In genomic region chr2:158889135-158889853, GRCh38 we compare ENCODE assay signal across 19 cellular contexts.
DNase-seq lines count a peak whose midpoint lies in the region; ATAC-seq, FAIRE-seq and TF ChIP-seq lines count a peak whose summit lies in the region.
"Had no signal": no experiment of that assay in that cellular context is flagged by ENCODE, and none has a peak within 500 bp of the region (broad histone marks: within the 10 kb centered on the region; RNA-seq: fewer than 3 reads in every experiment).

No MANE protein-coding gene starts in this region.

- no peak overlapping the region for H3K4me3 ChIP-seq in astrocyte (ENCODE audit: insufficient read depth, low read depth, low read length)
- H3K4me3 ChIP-seq: Peyer's patch had no signal

- H3K79me2 ChIP-seq in astrocyte (ENCODE audit: insufficient read depth, low read length) = no peaks in the 10 kb centered on the region

- no peak for TF ChIP-seq CTCF in astrocyte (IDR thresholded peaks at IDR 0.05; ENCODE audit: insufficient read depth, low read depth, low read length)
- no peak for TF ChIP-seq CTCF in omental fat pad (IDR thresholded peaks at IDR 0.05)

- no peaks in the 10 kb centered on the region for H3K36me3 ChIP-seq in astrocyte (ENCODE audit: insufficient read depth, low read length)
- H3K36me3 ChIP-seq: Peyer's patch had no signal

- no peaks in the 10 kb centered on the region for H3K4me1 Mint-ChIP-seq in activated naive CD8-positive, alpha-beta T cell treated with anti-CD3 and anti-CD28 coated beads, Interleukin-2, amount 50 U/mL, for 24 hours
- peaks cover 8% of the 10 kb centered on the region for H3K4me1 Mint-ChIP-seq in activated naive CD8-positive, alpha-beta T cell treated with anti-CD3 and anti-CD28 coated beads for 36 hours
- peaks cover 12% of the 10 kb centered on the region for H3K4me1 Mint-ChIP-seq in astrocyte (ENCODE audit: low read depth, unreplicated experiment)
- H3K4me1 Mint-ChIP-seq: B cell had no signal

- no peak overlapping the region for H3K4me3 Mint-ChIP-seq in activated naive CD8-positive, alpha-beta T cell treated with anti-CD3 and anti-CD28 coated beads, Interleukin-2, amount 50 U/mL, for 24 hours
- no peak overlapping the region for H3K4me3 Mint-ChIP-seq in activated naive CD8-positive, alpha-beta T cell treated with anti-CD3 and anti-CD28 coated beads for 36 hours
- no peak overlapping the region for H3K4me3 Mint-ChIP-seq in astrocyte (ENCODE audit: unreplicated experiment)
- H3K4me3 Mint-ChIP-seq: B cell; CD8-positive, alpha-beta T cell had no signal

- no peaks in the 10 kb centered on the region for H3K27me3 Mint-ChIP-seq in activated naive CD8-positive, alpha-beta T cell treated with anti-CD3 and anti-CD28 coated beads, Interleukin-2, amount 50 U/mL, for 24 hours
- H3K27me3 Mint-ChIP-seq in activated naive CD8-positive, alpha-beta T cell treated with anti-CD3 and anti-CD28 coated beads for 36 hours = no peaks in the 10 kb centered on the region
- peaks cover 2% of the 10 kb centered on the region for H3K27me3 Mint-ChIP-seq in astrocyte (ENCODE audit: low read depth, unreplicated experiment)

- peak overlapping the region; percentile 44 for H3K27ac ChIP-seq in astrocyte (ENCODE audit: low read depth, low read length)
- H3K27ac ChIP-seq: Peyer's patch had no signal

- ATAC-seq in activated naive CD8-positive, alpha-beta T cell treated with anti-CD3 and anti-CD28 coated beads, Interleukin-2, amount 50 U/mL, for 24 hours = peak; percentile 45
- ATAC-seq in omental fat pad (ENCODE audit: low FRiP score) = no peak
- ATAC-seq: CD8-positive, alpha-beta T cell had no signal

- H2AFZ ChIP-seq in astrocyte (ENCODE audit: low read depth, low read length) = no peak overlapping the region

- no peak overlapping the region for H3K27ac Mint-ChIP-seq in activated naive CD8-positive, alpha-beta T cell treated with anti-CD3 and anti-CD28 coated beads, Interleukin-2, amount 50 U/mL, for 24 hours
- no peak overlapping the region for H3K27ac Mint-ChIP-seq in activated naive CD8-positive, alpha-beta T cell treated with anti-CD3 and anti-CD28 coated beads for 36 hours
- H3K27ac Mint-ChIP-seq in astrocyte (ENCODE audit: unreplicated experiment) = no peak overlapping the region
- H3K27ac Mint-ChIP-seq: B cell; CD8-positive, alpha-beta T cell had no signal

- H3K27me3 ChIP-seq in astrocyte (ENCODE audit: insufficient read depth, low read length) = no peaks in the 10 kb centered on the region
- H3K27me3 ChIP-seq: Peyer's patch had no signal

- H3K9me3 Mint-ChIP-seq in activated naive CD8-positive, alpha-beta T cell treated with anti-CD3 and anti-CD28 coated beads, Interleukin-2, amount 50 U/mL, for 24 hours = no peaks in the 10 kb centered on the region
- no peaks in the 10 kb centered on the region for H3K9me3 Mint-ChIP-seq in activated naive CD8-positive, alpha-beta T cell treated with anti-CD3 and anti-CD28 coated beads for 36 hours
- no peaks in the 10 kb centered on the region for H3K9me3 Mint-ChIP-seq in astrocyte (ENCODE audit: unreplicated experiment)
- H3K9me3 Mint-ChIP-seq: CD8-positive, alpha-beta T cell had no signal

- peak overlapping the region; percentile 51 for H3K4me2 ChIP-seq in astrocyte (ENCODE audit: low read length)

- no peak for FAIRE-seq in astrocyte (lab: Jason Lieb, UNC)
- FAIRE-seq: D721Med, H54 had no signal

- peaks cover 25% of the 10 kb centered on the region for H3K4me1 ChIP-seq in astrocyte (ENCODE audit: insufficient read depth, low read length)
- H3K4me1 ChIP-seq: Peyer's patch had no signal

- no peaks in the 10 kb centered on the region for H3K36me3 Mint-ChIP-seq in activated naive CD8-positive, alpha-beta T cell treated with anti-CD3 and anti-CD28 coated beads, Interleukin-2, amount 50 U/mL, for 24 hours (ENCODE audit: low read depth)
- no peaks in the 10 kb centered on the region for H3K36me3 Mint-ChIP-seq in activated naive CD8-positive, alpha-beta T cell treated with anti-CD3 and anti-CD28 coated beads for 36 hours
- peaks cover 2% of the 10 kb centered on the region for H3K36me3 Mint-ChIP-seq in astrocyte (ENCODE audit: low read depth, unreplicated experiment)
- H3K36me3 Mint-ChIP-seq: CD8-positive, alpha-beta T cell had no signal

- DNase-seq in activated naive CD8-positive, alpha-beta T cell treated with anti-CD3 and anti-CD28 coated beads, Interleukin-2, amount 50 U/mL, for 24 hours = no peak
- no peak for DNase-seq in activated naive CD8-positive, alpha-beta T cell treated with anti-CD3 and anti-CD28 coated beads for 36 hours
- DNase-seq in LHCN-M2 (ENCODE audit: low read depth) (peak; percentile 19), astrocyte (ENCODE audit: low read depth) (peak; percentile 29), kidney tubule cell (ENCODE audit: low spot score) (peak; percentile 13), omental fat pad (ENCODE audit: low spot score) (no peak), C1 segment of cervical spinal cord (lab: John Stamatoyannopoulos, UW) (no peak)
- DNase-seq: CD8-positive, alpha-beta T cell; DMS79 treated with DMSO at 0.1 percent for 48 hours; GDM1; NCI-H1417; NCI-H1930; NCI-H2171; NCI-H774; Peyer's patch; SIG-M5 had no signal

- H3K9me3 ChIP-seq in astrocyte (ENCODE audit: insufficient read depth, low read depth, low read length) = no peaks in the 10 kb centered on the region
- H3K9me3 ChIP-seq: Peyer's patch had no signal

- H3K9ac ChIP-seq in astrocyte (ENCODE audit: low read length) = no peak overlapping the region

- H4K20me1 ChIP-seq in astrocyte (ENCODE audit: insufficient read depth, low read length) = no peaks in the 10 kb centered on the region

Comparison
In these comparisons a context has a peak if more than half of its experiments do, and no peak if none do; other contexts are left out.
1. DNase-seq: peak in LHCN-M2 (single experiment), astrocyte (single experiment) and kidney tubule cell (single experiment); none in activated naive CD8-positive, alpha-beta T cell treated with anti-CD3 and anti-CD28 coated beads, Interleukin-2, amount 50 U/mL, for 24 hours (single experiment), activated naive CD8-positive, alpha-beta T cell treated with anti-CD3 and anti-CD28 coated beads for 36 hours (single experiment), omental fat pad (single experiment) and C1 segment of cervical spinal cord (0 of 14).